ENCODE assay signal across 9 cellular contexts in genomic region chr4:77126844-77127614, GRCh38. TPM values are rescaled to one million over a fixed set of nuclear protein-coding genes. Genes with fewer than 3 reads are reported as not detected.
DNase-seq lines count a peak whose midpoint lies in the region; ATAC-seq and TF ChIP-seq lines count a peak whose summit lies in the region.
"Had no signal": no experiment of that assay in that cellular context is flagged by ENCODE, and none has a peak within 500 bp of the region (broad histone marks: within the 10 kb centered on the region; RNA-seq: fewer than 3 reads in every experiment).

No MANE protein-coding gene starts in this region.

- no peaks in the 10 kb centered on the region for H3K9me3 ChIP-seq in effector memory CD4-positive, alpha-beta T cell (ENCODE audit: control insufficient read depth, low read length)

- H3K4me1 ChIP-seq in effector memory CD4-positive, alpha-beta T cell (ENCODE audit: control insufficient read depth, insufficient read depth, low read length, poor library complexity, severe bottlenecking), result peaks cover 2% of the 10 kb centered on the region

- no peak overlapping the region for H3K4me3 ChIP-seq in GM06990 (replicated peaks; ENCODE audit: low read depth, low read length)
- H3K4me3 ChIP-seq in Jurkat, Clone E6-1 (ENCODE audit: low read length), result no peak overlapping the region
- H3K4me3 ChIP-seq in effector memory CD4-positive, alpha-beta T cell (ENCODE audit: insufficient read depth, low read depth, low read length, poor library complexity, severe bottlenecking), result no peak overlapping the region

- no peak overlapping the region for H3K27ac ChIP-seq in effector memory CD4-positive, alpha-beta T cell (ENCODE audit: insufficient read depth, low read length, poor library complexity, severe bottlenecking)

- no peak for TF ChIP-seq CTCF in GM06990 (IDR thresholded peaks at IDR 0.05; ENCODE audit: insufficient read depth, low read length, poor library complexity, severe bottlenecking)

- ATAC-seq in GM21576 (IDR thresholded peaks at IDR 0.05; ENCODE audit: unreplicated experiment) (peak; percentile 96), HG03097 (IDR thresholded peaks at IDR 0.05; ENCODE audit: low FRiP score, unreplicated experiment) (no peak)

- no peaks in the 10 kb centered on the region for H3K27me3 ChIP-seq in GM06990 (replicated peaks; ENCODE audit: control insufficient read depth, insufficient read depth, low read length)
- H3K27me3 ChIP-seq in effector memory CD4-positive, alpha-beta T cell (replicated peaks; ENCODE audit: control insufficient read depth, insufficient read depth, low read length, poor library complexity, severe bottlenecking), result no peaks in the 10 kb centered on the region

- no peaks in the 10 kb centered on the region for H3K36me3 ChIP-seq in GM06990 (ENCODE audit: control insufficient read depth, insufficient read depth, low read length)
- no peaks in the 10 kb centered on the region for H3K36me3 ChIP-seq in effector memory CD4-positive, alpha-beta T cell (ENCODE audit: control insufficient read depth, insufficient read depth, low read length)

- DNase-seq in GM06990 (ENCODE audit: extremely low read depth, insufficient read length) (peak; percentile 41), globus pallidus (ENCODE audit: low spot score) (peak; percentile 25), mucosa of gallbladder (ENCODE audit: low spot score) (no peak), COLO829 (ENCODE audit: low spot score) (no peak)
- peak; percentile 53 for DNase-seq in Jurkat, Clone E6-1 (ENCODE audit: low read depth, low spot score)
- DNase-seq in effector memory CD4-positive, alpha-beta T cell, result no peak
- DNase-seq: RPMI8226 had no signal

RNA-seq across cellular contexts. Expression of gene CCNG2, which starts 30.0 kb away (rescaled TPM):
- 44.0 TPM for polyA plus RNA-seq in Jurkat, Clone E6-1 (2012; ENCODE audit: insufficient read depth, insufficient read length)
- total RNA-seq in mucosa of gallbladder, result 55.3 TPM

RNA-seq across cellular contexts. Expression of gene CCNI, which starts 51.2 kb away (rescaled TPM):
- polyA plus RNA-seq in Jurkat, Clone E6-1 (2012; ENCODE audit: insufficient read depth, insufficient read length), result 135 TPM
- 396 TPM for total RNA-seq in mucosa of gallbladder

Comparison
In these comparisons a context has a peak if more than half of its experiments do, and no peak if none do; other contexts are left out.
1. DNase-seq: peak in GM06990 (single experiment), Jurkat, Clone E6-1 (single experiment) and globus pallidus (single experiment); none in effector memory CD4-positive, alpha-beta T cell (0 of 3), mucosa of gallbladder (single experiment) and COLO829 (single experiment).